Comparison of ENCODE assay signal across 7 cellular contexts in the genomic region with DNA sequence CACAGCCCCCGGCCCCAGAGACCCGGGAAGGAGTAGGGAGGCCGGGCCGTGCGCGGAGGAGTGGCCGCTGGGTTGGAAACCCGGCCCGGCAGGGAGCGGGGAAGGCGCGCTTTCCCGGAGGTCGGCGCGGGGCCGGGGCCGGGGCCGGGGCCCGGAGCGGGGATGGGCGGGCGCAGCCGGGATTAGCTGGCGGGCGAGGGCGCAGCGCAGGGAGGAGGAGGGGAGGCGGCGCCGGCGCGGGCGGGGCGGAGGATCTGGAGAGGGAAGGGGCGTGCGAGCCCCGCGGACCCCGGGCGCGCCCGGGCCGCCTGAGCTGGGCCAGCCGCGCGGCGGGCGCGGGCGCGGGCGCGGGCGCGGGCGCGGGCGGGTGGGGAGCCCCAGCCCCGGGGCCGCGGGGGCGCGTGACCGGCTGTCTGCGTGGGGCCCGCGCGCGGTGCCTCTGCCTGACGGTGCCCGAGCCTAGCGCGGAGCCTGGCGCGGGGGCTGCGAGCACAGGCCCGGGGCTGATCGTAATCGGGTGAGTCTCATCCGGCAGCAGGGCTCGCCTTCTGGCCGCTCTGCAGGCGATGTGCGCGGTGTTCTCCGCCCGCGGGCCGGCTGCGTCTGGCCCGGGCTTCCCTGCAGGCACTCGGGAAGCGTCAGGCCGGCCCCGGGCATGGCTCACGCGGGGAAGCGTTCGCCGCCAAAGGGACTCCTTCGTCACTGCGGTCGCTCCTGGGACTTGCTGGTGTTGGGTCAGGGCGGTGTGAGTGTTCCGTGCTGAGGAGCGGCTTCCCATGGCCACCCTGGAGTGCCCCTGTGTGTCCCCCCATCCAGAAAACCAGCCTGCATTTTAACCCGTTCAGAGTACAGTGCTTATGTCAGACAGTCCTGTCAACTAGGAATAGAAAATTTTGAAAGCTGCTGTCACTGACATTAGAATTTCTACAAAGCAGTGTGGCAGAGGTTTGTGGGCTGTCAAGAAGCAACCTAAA. TPM values are rescaled to one million over a fixed set of nuclear protein-coding genes. Genes with fewer than 3 reads are reported as not detected.
DNase-seq lines count a peak whose midpoint lies in the region; ATAC-seq, FAIRE-seq and TF ChIP-seq lines count a peak whose summit lies in the region.

No MANE protein-coding gene starts in this region.

- TF ChIP-seq CTCF in GM12878 (IDR thresholded peaks at IDR 0.05 in 2 of 3, conservative IDR thresholded peaks at IDR 0.05 in 1 of 3; ENCODE audit: control insufficient read depth in 2 of 3, extremely low read depth in 1 of 3, insufficient read depth in 1 of 3, low read depth in 3 of 3, low read length in 3 of 3), result no peak

- RAD21 ChIA-PET in GM12878 (lab: Charles Lee; ENCODE audit: unreplicated experiment), result no interaction called here

- H3K4me1 ChIP-seq in GM12878 (ENCODE audit: control insufficient read depth, insufficient read depth, low read length) (no peaks in the 10 kb centered on the region), iPS-15b (ENCODE audit: control insufficient read depth, insufficient read depth, low read length) (peaks cover 9% of the 10 kb centered on the region)

- in situ Hi-C loops in GM12878 (cut with MboI), result no loop called here

- H3K4me3 ChIP-seq in GM12878 (no peak overlapping the region), iPS-15b (ENCODE audit: low read depth, low read length) (peak overlapping the region; percentile 64)

- whole genome bisulfite sequencing in GM12878 (ENCODE audit: insufficient coverage, insufficient replicate concordance, low lambda C conversion rate, missing lambda C conversion rate), result 2% methylated on average over 41 of the region's 108 CpGs

- ATAC-seq in GM18498 (IDR thresholded peaks at IDR 0.05; ENCODE audit: unreplicated experiment) (peak; percentile 47), GM12878 (no peak)

- intact Hi-C loops in GM12878 (cut with micrococcal nuclease; ENCODE audit: unreplicated experiment), result no loop called here

- POLR2A ChIA-PET in GM12878 (lab: Charles Lee), result no interaction called here

- H3K27me3 ChIP-seq in GM12878 (replicated peaks in 1 of 2; ENCODE audit: control insufficient read depth in 2 of 2, insufficient read depth in 2 of 2, low read length in 1 of 2) (peaks cover 13 to 14% of the 10 kb centered on the region in 2 experiments), iPS-15b (ENCODE audit: control insufficient read depth, insufficient read depth, low read length) (peaks cover 41% of the 10 kb centered on the region)

- TF ChIP-seq RAD21 in GM12878 (IDR thresholded peaks at IDR 0.05; ENCODE audit: insufficient read depth, low read depth, low read length), result no peak

- BruUV-seq in GM12878 (replicated peaks; lab: Mats Ljungman, UMichigan), result no TSS peak

- TF ChIP-seq EP300 in GM12878 (IDR thresholded peaks at IDR 0.05; ENCODE audit: borderline replicate concordance in 1 of 2, control insufficient read depth in 1 of 2, low read depth in 2 of 2, low read length in 2 of 2), result no peak

- FAIRE-seq in H54 (lab: Jason Lieb, UNC) (no peak), GM12878 (lab: Jason Lieb, UNC) (no peak)

- H3K4me2 ChIP-seq in GM12878 (ENCODE audit: control insufficient read depth, insufficient read depth), result peak overlapping the region; percentile 38

- H3K36me3 ChIP-seq in GM12878 (ENCODE audit: control insufficient read depth in 2 of 2, insufficient read depth in 2 of 2, low read length in 1 of 2) (no peaks in the 10 kb centered on the region), iPS-15b (ENCODE audit: control insufficient read depth, insufficient read depth, low read length) (no peaks in the 10 kb centered on the region)

- TF ChIP-seq POLR2A in H54 (IDR thresholded peaks at IDR 0.05; ENCODE audit: low read depth, low read length), result peak; percentile 7; the same call in 1 of the 2 replicates
- no peak for TF ChIP-seq POLR2A in GM12878 (IDR thresholded peaks at IDR 0.05; ENCODE audit: low read depth, low read length)

- no peaks in the 10 kb centered on the region for H4K20me1 ChIP-seq in GM12878 (ENCODE audit: control insufficient read depth, insufficient read depth)

- CTCF ChIA-PET in GM12878 (lab: Yijun Ruan, JAX), result no interaction called here

- no peak overlapping the region; the same call in 1 of the 2 replicates for H2AFZ ChIP-seq in GM12878 (ENCODE audit: control insufficient read depth, low read depth, low read length)

- SMC1A ChIA-PET in GM12878 (lab: Charles Lee; ENCODE audit: uncharacterized antibody, unreplicated experiment), result no interaction called here

- H3K27ac ChIP-seq in GM12878 (ENCODE audit: control insufficient read depth, insufficient read depth), result no peak overlapping the region

- H3K9ac ChIP-seq in GM12878 (ENCODE audit: control insufficient read depth, insufficient read depth, low read length), result no peak overlapping the region
- no peak overlapping the region for H3K9ac ChIP-seq in iPS-15b (ENCODE audit: low read depth, low read length)

- DNase-seq in H54 (ENCODE audit: insufficient read length, low spot score) (peak; percentile 41), NCI-H2227 (lab: John Stamatoyannopoulos, UW; ENCODE audit: unreplicated experiment) (peak; percentile 64), GM12878 (ENCODE audit: low read depth, low spot score) (no peak), retina (peak; percentile 90), OCI-M2 (lab: John Stamatoyannopoulos, UW; ENCODE audit: unreplicated experiment) (no peak)

- H3K9me3 ChIP-seq in GM12878 (replicated peaks; ENCODE audit: control insufficient read depth, insufficient read depth, low read length) (no peaks in the 10 kb centered on the region), iPS-15b (ENCODE audit: control insufficient read depth, insufficient read depth, low read length) (no peaks in the 10 kb centered on the region)

- no peaks in the 10 kb centered on the region for H3K79me2 ChIP-seq in GM12878 (ENCODE audit: control insufficient read depth, insufficient read depth, low read length)

RNA-seq across cellular contexts. Expression of gene FAM149A, which starts 40.4 kb away (rescaled TPM):
- total RNA-seq in GM12878 (2013; cell fraction: nucleolus; rRNA removed), result not detected in 2 replicates
- total RNA-seq in GM12878 (2014; rRNA removed), result 0.76 and 1.0 TPM in 2 replicates
- 0.49 and 0.92 TPM in 2 replicates for total RNA-seq in GM12878 (2014; rRNA removed; fragmentation: Illumina TruSeq; extraction: Trizol)
- 0.38 and 0.53 TPM in 2 replicates for total RNA-seq in GM12878 (2021)
- 1.1 TPM for polyA plus RNA-seq in GM12878 (2011; ENCODE audit: low read depth)
- polyA plus RNA-seq in GM12878 (2011; rRNA removed), result 0.10 and 0.57 TPM in 2 replicates
- polyA plus RNA-seq in GM12878 (2011; cell fraction: cytosol; rRNA removed), result 0.25 and 0.32 TPM in 2 replicates
- polyA plus RNA-seq in GM12878 (2011; cell fraction: nucleus; rRNA removed), result 0.34 and 0.51 TPM in 2 replicates
- 0.73 TPM in 1 of 2 replicates, not detected in the other for polyA plus RNA-seq in GM12878 (2012)
- 0.36 and 0.57 TPM in 2 replicates for polyA plus RNA-seq in GM12878 (2014; fragmentation: Illumina TruSeq; extraction: Trizol)
- 1 to 10 TPM; 1.7 to 1.9 TPM for polyA plus RNA-seq in GM12878 (2014; fragmentation: Nextera tagmentation; extraction: Ambion mirVana)
- 0.86 and 1.1 TPM in 2 replicates for polyA plus RNA-seq in GM12878 (2014; rRNA removed)
- 1 to 10 TPM in 1 of 2 experiments, under 1 TPM in 1; 0.96 to 1.0 TPM for polyA plus RNA-seq in GM12878 (2016; fragmentation: Nextera tagmentation; extraction: Ambion mirVana)
- polyA minus RNA-seq in GM12878 (2011; rRNA and poly(A)+ RNA removed), result 1.7 TPM in 1 of 2 replicates, not detected in the other
- polyA minus RNA-seq in GM12878 (2011; cell fraction: cytosol; rRNA and poly(A)+ RNA removed), result not detected in 2 replicates
- polyA minus RNA-seq in GM12878 (2011; cell fraction: nucleus; rRNA and poly(A)+ RNA removed), result not detected in 2 replicates

RNA-seq across cellular contexts. Expression of gene CYP4V2, which starts 46.5 kb away (rescaled TPM):
- total RNA-seq in GM12878 (2013; cell fraction: nucleolus; rRNA removed), result 1.8 and 2.1 TPM in 2 replicates
- total RNA-seq in GM12878 (2014; rRNA removed) (7.2 and 10.0 TPM in 2 replicates), GM12878 (2014; rRNA removed; fragmentation: Illumina TruSeq; extraction: Trizol) (7.8 and 7.9 TPM in 2 replicates), GM12878 (2021) (5.9 and 6.1 TPM in 2 replicates)
- 1.7 TPM for polyA plus RNA-seq in GM12878 (2011; ENCODE audit: low read depth)
- polyA plus RNA-seq in GM12878 (2011; rRNA removed) (2.9 and 3.4 TPM in 2 replicates), GM12878 (2014; fragmentation: Illumina TruSeq; extraction: Trizol) (7.0 and 8.4 TPM in 2 replicates), GM12878 (2014; fragmentation: Nextera tagmentation; extraction: Ambion mirVana) (1 to 10 TPM; 1.2 to 1.3 TPM), GM12878 (2014; rRNA removed) (7.1 and 7.3 TPM in 2 replicates), GM12878 (2016; fragmentation: Nextera tagmentation; extraction: Ambion mirVana) (1 to 10 TPM; 6.7 to 8.2 TPM)
- polyA plus RNA-seq in GM12878 (2011; cell fraction: cytosol; rRNA removed), result 2.1 and 2.3 TPM in 2 replicates
- polyA plus RNA-seq in GM12878 (2011; cell fraction: nucleus; rRNA removed), result 2.7 and 3.8 TPM in 2 replicates
- 1.9 and 2.2 TPM in 2 replicates for polyA plus RNA-seq in GM12878 (2012)
- polyA minus RNA-seq in GM12878 (2011; rRNA and poly(A)+ RNA removed), result 2.1 and 2.4 TPM in 2 replicates
- 0.67 and 0.73 TPM in 2 replicates for polyA minus RNA-seq in GM12878 (2011; cell fraction: cytosol; rRNA and poly(A)+ RNA removed)
- 3.1 and 4.8 TPM in 2 replicates for polyA minus RNA-seq in GM12878 (2011; cell fraction: nucleus; rRNA and poly(A)+ RNA removed)

Comparison
In these comparisons a context has a peak if more than half of its experiments do, and no peak if none do; other contexts are left out.
1. DNase-seq: peak in H54 (single experiment), NCI-H2227 (single experiment) and retina (single experiment); none in GM12878 (single experiment) and OCI-M2 (single experiment).